Comparison of ENCODE assay signal across 8 cellular contexts in the genomic region with DNA sequence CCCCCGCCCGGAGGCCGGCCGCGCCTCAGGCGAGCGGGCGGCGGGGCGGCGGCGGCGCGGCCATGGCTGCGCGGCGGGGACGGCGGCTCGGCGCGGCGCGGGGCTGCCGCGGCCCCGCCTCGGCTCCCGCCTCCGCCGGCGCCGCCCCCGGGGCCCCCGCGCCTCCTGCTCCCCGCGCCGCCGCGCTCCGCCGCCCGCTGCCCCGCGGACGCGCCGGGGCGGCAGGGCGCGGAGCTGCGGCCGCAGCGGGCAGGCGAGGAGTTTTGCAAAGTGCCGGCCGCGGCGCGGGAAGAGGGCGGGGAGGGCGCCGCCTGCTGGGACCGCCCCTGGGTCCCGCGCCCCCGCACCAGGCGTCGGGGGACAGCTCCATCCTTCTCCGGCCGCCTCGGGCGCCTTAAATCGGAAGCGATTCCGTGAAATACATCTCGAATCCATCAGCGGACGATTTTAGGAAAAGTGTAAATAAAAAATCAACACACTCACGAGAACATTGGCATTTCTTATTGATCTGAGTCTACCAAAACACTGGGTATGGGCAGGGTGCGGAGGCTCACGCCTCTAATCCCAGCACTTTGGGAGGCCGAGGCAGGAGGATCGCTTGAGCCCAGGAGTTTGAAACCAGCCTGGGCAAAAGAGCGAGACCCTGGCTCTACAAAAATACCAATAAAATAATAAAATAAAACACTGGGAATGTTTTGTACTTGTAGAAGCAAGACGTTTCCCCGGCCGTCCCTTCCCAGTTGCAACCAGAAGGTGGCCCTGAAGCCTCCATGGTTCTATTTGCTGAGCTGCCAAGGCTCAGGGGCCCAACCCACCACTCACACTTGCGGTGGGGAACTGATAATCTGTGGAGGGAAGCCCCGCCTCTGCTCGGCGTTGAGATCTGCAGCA.
DNase-seq lines count a peak whose midpoint lies in the region; TF ChIP-seq lines count a peak whose summit lies in the region.

No MANE protein-coding gene starts in this region.

- in situ Hi-C loops in G401 (cut with HindIII; ENCODE audit: low sequenced_read_pairs): no loop called here

- POLR2A ChIA-PET in CD4-positive, alpha-beta memory T cell (lab: Charles Lee; ENCODE audit: partially characterized antibody): interaction anchor here (1.0 kb wide), 1 partner anchor 136 kb away, joined by 3 read pairs; no protein-coding TSS in a partner anchor
- POLR2A ChIA-PET in Caco-2 (lab: Charles Lee): no interaction called here

- H3K4me3 Mint-ChIP-seq in CD4-positive, alpha-beta memory T cell: peak overlapping the region; percentile 54 to 86 (median 78)
- H3K4me3 Mint-ChIP-seq in activated naive CD8-positive, alpha-beta T cell: peak overlapping the region; percentile 79
- no peak overlapping the region for H3K4me3 Mint-ChIP-seq in Caco-2 (ENCODE audit: unreplicated experiment)

- H3K4me1 Mint-ChIP-seq in CD4-positive, alpha-beta memory T cell: peaks cover 2 to 13% (median 7%) of the 10 kb centered on the region in 4 donors
- H3K4me1 Mint-ChIP-seq in activated naive CD8-positive, alpha-beta T cell (ENCODE audit: low read depth): peaks cover 11% of the 10 kb centered on the region
- H3K4me1 Mint-ChIP-seq in Caco-2 (ENCODE audit: low read depth, unreplicated experiment): no peaks in the 10 kb centered on the region

- peaks cover 6% of the 10 kb centered on the region for H3K4me1 ChIP-seq in CD4-positive, alpha-beta memory T cell (ENCODE audit: insufficient read depth, low read length)
- peaks cover 15% of the 10 kb centered on the region for H3K4me1 ChIP-seq in stomach smooth muscle (ENCODE audit: control insufficient read depth, insufficient read depth, low read length)
- H3K4me1 ChIP-seq in Caco-2: no peaks in the 10 kb centered on the region

- peaks cover 31 to 36% of the 10 kb centered on the region in 2 donors for H3K27me3 Mint-ChIP-seq in CD4-positive, alpha-beta memory T cell
- H3K27me3 Mint-ChIP-seq in activated naive CD8-positive, alpha-beta T cell: peaks cover 26% of the 10 kb centered on the region
- H3K27me3 Mint-ChIP-seq in Caco-2 (ENCODE audit: insufficient read depth, unreplicated experiment): no peaks in the 10 kb centered on the region

- H3K27ac Mint-ChIP-seq in CD4-positive, alpha-beta memory T cell: no peak overlapping the region
- no peak overlapping the region for H3K27ac Mint-ChIP-seq in activated naive CD8-positive, alpha-beta T cell
- H3K27ac Mint-ChIP-seq in Caco-2 (ENCODE audit: unreplicated experiment): no peak overlapping the region

- no peak for DNase-seq in CD4-positive, alpha-beta memory T cell
- DNase-seq in HuH-7 (ENCODE audit: low spot score) (peak; percentile 93), iPS-NIHi11 (ENCODE audit: low spot score) (peak; percentile 79), G401 (ENCODE audit: low spot score) (no peak), GM19240 (ENCODE audit: insufficient read length, low spot score) (no peak), Caco-2 (no peak)

- H3K27ac ChIP-seq in CD4-positive, alpha-beta memory T cell (ENCODE audit: low read depth, low read length): no peak overlapping the region
- H3K27ac ChIP-seq in stomach smooth muscle (ENCODE audit: low read length): no peak overlapping the region

- CTCF ChIA-PET in CD4-positive, alpha-beta memory T cell (lab: Charles Lee; ENCODE audit: partially characterized antibody): interaction anchor here (1.1 to 1.4 kb wide), 2 partner anchors 169 to 190 kb away, joined by 3 read pairs; no protein-coding TSS in a partner anchor
- CTCF ChIA-PET in Caco-2 (lab: Charles Lee): no interaction called here

- no peak for TF ChIP-seq CTCF in Caco-2 (IDR thresholded peaks at IDR 0.05; ENCODE audit: insufficient read depth in 1 of 2, low read depth in 1 of 2, low read length in 1 of 2, severe bottlenecking in 1 of 2, unreplicated experiment in 1 of 2)

- peaks cover 35% of the 10 kb centered on the region for H3K27me3 ChIP-seq in CD4-positive, alpha-beta memory T cell (ENCODE audit: insufficient read depth, low read length)
- H3K27me3 ChIP-seq in stomach smooth muscle (ENCODE audit: control insufficient read depth in 1 of 2, insufficient read depth in 2 of 2, low read length in 2 of 2) (peaks cover 22 to 49% of the 10 kb centered on the region in 2 donors), Caco-2 (replicated peaks; ENCODE audit: control insufficient read depth, insufficient read depth, low read length) (no peaks in the 10 kb centered on the region)

- H3K9ac ChIP-seq in stomach smooth muscle (ENCODE audit: low read length in 2 of 2): no peak overlapping the region

- H3K4me3 ChIP-seq in CD4-positive, alpha-beta memory T cell (ENCODE audit: low read length in 2 of 2): no peak overlapping the region
- H3K4me3 ChIP-seq in stomach smooth muscle (ENCODE audit: low read length in 2 of 2): peak overlapping the region; percentile 52 to 65
- no peak overlapping the region for H3K4me3 ChIP-seq in Caco-2 (ENCODE audit: low read depth, low read length)

- no peaks in the 10 kb centered on the region for H3K36me3 ChIP-seq in CD4-positive, alpha-beta memory T cell (ENCODE audit: insufficient read depth, low read length)
- H3K36me3 ChIP-seq in stomach smooth muscle (ENCODE audit: control insufficient read depth in 2 of 2, insufficient read depth in 2 of 2, low read length in 2 of 2) (no peaks in the 10 kb centered on the region), Caco-2 (ENCODE audit: control insufficient read depth, insufficient read depth, low read length) (no peaks in the 10 kb centered on the region)

- no TSS peak for BruUV-seq in Caco-2 (replicated peaks; lab: Mats Ljungman, UMichigan)

- H3K9me3 Mint-ChIP-seq in CD4-positive, alpha-beta memory T cell: peaks cover 0 to 36% (median 28%) of the 10 kb centered on the region in 8 donors
- peaks cover 20% of the 10 kb centered on the region for H3K9me3 Mint-ChIP-seq in activated naive CD8-positive, alpha-beta T cell (ENCODE audit: low read depth)
- peaks cover 29% of the 10 kb centered on the region for H3K9me3 Mint-ChIP-seq in Caco-2 (ENCODE audit: unreplicated experiment)

- H3K9me3 ChIP-seq in CD4-positive, alpha-beta memory T cell (ENCODE audit: control insufficient read depth in 1 of 2, low read length in 2 of 2): no peaks in the 10 kb centered on the region
- peaks cover 3 to 7% of the 10 kb centered on the region in 2 donors for H3K9me3 ChIP-seq in stomach smooth muscle (ENCODE audit: control insufficient read depth in 2 of 2, low read length in 2 of 2)
- H3K9me3 ChIP-seq in Caco-2: peaks cover 8% of the 10 kb centered on the region

- H3K36me3 Mint-ChIP-seq in CD4-positive, alpha-beta memory T cell: peaks cover 6 to 23% of the 10 kb centered on the region in 2 donors
- peaks cover 16% of the 10 kb centered on the region for H3K36me3 Mint-ChIP-seq in activated naive CD8-positive, alpha-beta T cell
- no peaks in the 10 kb centered on the region for H3K36me3 Mint-ChIP-seq in Caco-2 (ENCODE audit: insufficient read depth, unreplicated experiment)

- intact Hi-C loops in CD4-positive, alpha-beta memory T cell (cut with micrococcal nuclease): no loop called here
- intact Hi-C loops in Caco-2 (cut with micrococcal nuclease; ENCODE audit: unreplicated experiment): no loop called here

Comparison
In these comparisons a context has a peak if more than half of its experiments do, and no peak if none do; other contexts are left out.
1. DNase-seq: peak in HuH-7 (single experiment) and iPS-NIHi11 (single experiment); none in CD4-positive, alpha-beta memory T cell (0 of 5), G401 (single experiment), GM19240 (single experiment) and Caco-2 (0 of 2).
2. H3K4me3 ChIP-seq: peak in stomach smooth muscle (2 of 2); none in CD4-positive, alpha-beta memory T cell (0 of 2) and Caco-2 (single experiment).